24 cellular contexts compared by ENCODE assay signal in the genomic region with DNA sequence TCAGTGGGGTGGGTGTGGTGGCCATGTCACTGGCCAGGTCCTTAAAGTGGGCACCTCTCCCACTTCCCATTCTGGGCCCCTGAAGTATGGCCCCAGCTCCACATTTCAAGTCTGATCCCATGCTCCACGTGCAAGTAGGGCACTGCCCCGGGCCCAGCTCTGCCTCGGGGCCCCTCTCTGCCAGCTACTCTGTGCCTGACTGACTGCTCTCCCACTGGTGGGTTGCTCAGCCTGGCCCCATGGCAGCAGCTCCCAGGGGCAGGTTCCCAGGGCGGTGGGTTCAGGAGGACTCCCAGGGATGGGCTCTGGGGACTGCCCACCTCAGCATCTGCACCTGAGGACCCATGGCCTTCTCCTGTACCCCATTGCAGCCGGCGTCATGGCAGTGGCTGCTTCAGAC.
DNase-seq lines count a peak whose midpoint lies in the region; ATAC-seq, FAIRE-seq and TF ChIP-seq lines count a peak whose summit lies in the region.
"Had no signal": no experiment of that assay in that cellular context is flagged by ENCODE, and none has a peak within 500 bp of the region (broad histone marks: within the 10 kb centered on the region; RNA-seq: fewer than 3 reads in every experiment).

No MANE protein-coding gene starts in this region.

- WGBS in H1 (ENCODE audit: extremely low coverage in 1 of 2, insufficient coverage in 1 of 2, insufficient read length in 1 of 2, insufficient replicate concordance in 2 of 2, low coverage in 1 of 2, low lambda C conversion rate in 2 of 2, missing lambda C conversion rate in 1 of 2), 2 experiments: 90% methylated on average over 6 of the region's 6 CpGs; no CpG with 5 or more reads in 1 of the 2 experiments

- peaks cover 0 to 2% (median 0%) of the 10 kb centered on the region in 11 donors for H3K9me3 Mint-ChIP-seq in naive thymus-derived CD4-positive, alpha-beta T cell
- H3K9me3 Mint-ChIP-seq: CD8-positive, alpha-beta memory T cell had no signal

- H3K18ac ChIP-seq in H1 (ENCODE audit: extremely low read depth, low read length): no peak overlapping the region

- H3K36me3 Mint-ChIP-seq in naive thymus-derived CD4-positive, alpha-beta T cell: no peaks in the 10 kb centered on the region
- H3K36me3 Mint-ChIP-seq: CD4-positive, alpha-beta memory T cell; CD4-positive, CD25-positive, alpha-beta regulatory T cell; CD8-positive, alpha-beta memory T cell had no signal

- H3K4me1 ChIP-seq in H1 (replicated peaks in 1 of 4; ENCODE audit: control insufficient read depth in 3 of 4, insufficient read depth in 4 of 4, low read length in 3 of 4) (peaks cover 0 to 5% (median 2%) of the 10 kb centered on the region in 4 experiments; a peak in 5 of 7 replicates), upper lobe of right lung (no peaks in the 10 kb centered on the region)
- H3K4me1 ChIP-seq in naive thymus-derived CD4-positive, alpha-beta T cell (ENCODE audit: control insufficient read depth in 2 of 2, insufficient read depth in 2 of 2, low read length in 2 of 2): no peaks in the 10 kb centered on the region
- H3K4me1 ChIP-seq: A549 had no signal

- no peaks in the 10 kb centered on the region for H3K79me1 ChIP-seq in H1 (ENCODE audit: low read depth, low read length)

- H3K27me3 Mint-ChIP-seq in naive thymus-derived CD4-positive, alpha-beta T cell: peaks cover 0 to 11% (median 7%) of the 10 kb centered on the region in 5 donors
- H3K27me3 Mint-ChIP-seq: CD4-positive, CD25-positive, alpha-beta regulatory T cell had no signal

- no peak for FAIRE-seq in H1 (lab: Jason Lieb, UNC)
- FAIRE-seq: A549, GM12878, GM12892, GM18507 had no signal

- H2AFZ ChIP-seq in H1 (ENCODE audit: low read length): no peak overlapping the region

- H3K36me3 ChIP-seq in H1 (ENCODE audit: control insufficient read depth in 2 of 4, insufficient read depth in 4 of 4, low read length in 3 of 4) (no peaks in the 10 kb centered on the region), upper lobe of right lung (no peaks in the 10 kb centered on the region)
- H3K36me3 ChIP-seq in naive thymus-derived CD4-positive, alpha-beta T cell (ENCODE audit: control insufficient read depth in 2 of 3, insufficient read depth in 3 of 3, low read length in 3 of 3): no peaks in the 10 kb centered on the region
- H3K36me3 ChIP-seq: BLaER1 treated with 17β-estradiol and CSF1 and Interleukin-3, amounts not matched to agents 10 nM and 100 nM had no signal

- H2BK120ac ChIP-seq in H1 (replicated peaks; ENCODE audit: low read depth, low read length): no peak overlapping the region

- H2AK5ac ChIP-seq in H1 (ENCODE audit: low read depth, low read length): no peak overlapping the region

- no peak overlapping the region for H3K4ac ChIP-seq in H1 (replicated peaks; ENCODE audit: insufficient read length, low read depth, low read length)

- H3K56ac ChIP-seq in H1 (replicated peaks; ENCODE audit: insufficient read length, low read depth, low read length): no peak overlapping the region

- TF ChIP-seq CTCF in H1 (IDR thresholded peaks at IDR 0.05; ENCODE audit: control extremely low read depth in 1 of 3, insufficient read depth in 1 of 3, low read depth in 1 of 3, low read length in 3 of 3) (no peak), upper lobe of right lung (IDR thresholded peaks at IDR 0.05) (no peak)

- H3K4me3 ChIP-seq in H1 (ENCODE audit: extremely low read depth in 1 of 4, insufficient read depth in 2 of 4, low read depth in 3 of 4, low read length in 4 of 4) (no peak overlapping the region), upper lobe of right lung (no peak overlapping the region)
- no peak overlapping the region for H3K4me3 ChIP-seq in naive thymus-derived CD4-positive, alpha-beta T cell (ENCODE audit: low read length)
- H3K4me3 ChIP-seq: A549; BLaER1 treated with 17β-estradiol and CSF1 and Interleukin-3, amounts not matched to agents 10 nM and 100 nM; GM12878 had no signal

- H3K23me2 ChIP-seq in H1 (ENCODE audit: low read depth, low read length): no peaks in the 10 kb centered on the region

- H4K5ac ChIP-seq in H1 (ENCODE audit: insufficient read length, low read depth, low read length): no peak overlapping the region

- H3K9me3 ChIP-seq in H1 (ENCODE audit: insufficient read depth in 2 of 2, low read depth in 1 of 2, low read length in 1 of 2) (peaks cover 6 to 8% of the 10 kb centered on the region in 2 experiments; a peak in 1 of 4 replicates), upper lobe of right lung (no peaks in the 10 kb centered on the region)
- no peaks in the 10 kb centered on the region for H3K9me3 ChIP-seq in naive thymus-derived CD4-positive, alpha-beta T cell (ENCODE audit: control insufficient read depth in 2 of 3, low read length in 3 of 3)
- H3K9me3 ChIP-seq: A549 had no signal

- intact Hi-C loops in naive thymus-derived CD4-positive, alpha-beta T cell (cut with micrococcal nuclease): no loop called here
- intact Hi-C loops in upper lobe of right lung (cut with DNase I): no loop called here

- no peaks in the 10 kb centered on the region for H4K20me1 ChIP-seq in H1 (replicated peaks in 1 of 2; ENCODE audit: control insufficient read depth in 1 of 2, insufficient read depth in 2 of 2, low read length in 2 of 2)
- H4K20me1 ChIP-seq: BLaER1 treated with 17β-estradiol and CSF1 and Interleukin-3, amounts not matched to agents 10 nM and 100 nM had no signal

- POLR2A ChIA-PET in H1 (lab: Charles Lee; ENCODE audit: partially characterized antibody): no interaction called here
- POLR2A ChIA-PET in naive thymus-derived CD4-positive, alpha-beta T cell (lab: Charles Lee): no interaction called here

- H3K27me3 ChIP-seq in H1 (replicated peaks in 1 of 4; ENCODE audit: control insufficient read depth in 3 of 4, extremely low read depth in 1 of 4, insufficient read depth in 3 of 4, low read length in 3 of 4): no peaks in the 10 kb centered on the region
- H3K27me3 ChIP-seq in naive thymus-derived CD4-positive, alpha-beta T cell (ENCODE audit: control insufficient read depth in 2 of 2, insufficient read depth in 2 of 2, low read length in 2 of 2): no peaks in the 10 kb centered on the region
- no peaks in the 10 kb centered on the region for H3K27me3 ChIP-seq in upper lobe of right lung
- H3K27me3 ChIP-seq: BLaER1 treated with 17β-estradiol and CSF1 and Interleukin-3, amounts not matched to agents 10 nM and 100 nM had no signal

- peak; percentile 14 for ATAC-seq in naive thymus-derived CD4-positive, alpha-beta T cell
- ATAC-seq in upper lobe of right lung (peak; percentile 23), GM21723 (IDR thresholded peaks at IDR 0.05; ENCODE audit: unreplicated experiment) (no peak)
- ATAC-seq in activated CD4-positive, CD25-positive, alpha-beta regulatory T cell treated with anti-CD3 and anti-CD28 coated beads, Interleukin-2, amount 50 U/mL, for 24 hours: no peak
- ATAC-seq: A549, GM12878 had no signal

- no peak overlapping the region for H2BK15ac ChIP-seq in H1 (ENCODE audit: low read length)

- H3K9ac ChIP-seq in H1 (replicated peaks in 1 of 4; ENCODE audit: extremely low read depth in 1 of 4, low read depth in 3 of 4, low read length in 3 of 4): no peak overlapping the region
- H3K9ac ChIP-seq: BLaER1 treated with 17β-estradiol and CSF1 and Interleukin-3, amounts not matched to agents 10 nM and 100 nM had no signal

- H4K91ac ChIP-seq in H1 (replicated peaks; ENCODE audit: insufficient read length, low read length): no peak overlapping the region

- H3K27ac ChIP-seq in H1 (ENCODE audit: low read depth, low read length) (no peak overlapping the region), upper lobe of right lung (no peak overlapping the region)
- no peak overlapping the region for H3K27ac ChIP-seq in naive thymus-derived CD4-positive, alpha-beta T cell (ENCODE audit: low read depth, low read length)
- H3K27ac ChIP-seq: 22Rv1; A549; BLaER1 treated with 17β-estradiol and CSF1 and Interleukin-3, amounts not matched to agents 10 nM and 100 nM; C4-2B had no signal

- peak overlapping the region; percentile 57; the same call in 1 of the 2 replicates for H4K8ac ChIP-seq in H1 (ENCODE audit: extremely low read depth, insufficient read depth, low read length)

- CTCF ChIA-PET in H1 (lab: Charles Lee; ENCODE audit: partially characterized antibody): interaction anchor here (1.1 to 2.0 kb wide), 2 partner anchors 154 to 1797 kb away, joined by 3 to 4 read pairs; no protein-coding TSS in a partner anchor
- CTCF ChIA-PET in naive thymus-derived CD4-positive, alpha-beta T cell (lab: Charles Lee): no interaction called here

- no peak overlapping the region for H3K4me3 Mint-ChIP-seq in naive thymus-derived CD4-positive, alpha-beta T cell
- H3K4me3 Mint-ChIP-seq: B cell; CD4-positive, alpha-beta memory T cell; CD4-positive, CD25-positive, alpha-beta regulatory T cell; CD8-positive, alpha-beta memory T cell had no signal

- no peak for TF ChIP-seq POLR2A in H1 (IDR thresholded peaks at IDR 0.05; ENCODE audit: control extremely low read depth in 1 of 2, low read depth in 2 of 2, low read length in 2 of 2)

- no peak overlapping the region for H2BK5ac ChIP-seq in H1 (ENCODE audit: low read depth, low read length)

- no peak overlapping the region for H3K27ac Mint-ChIP-seq in naive thymus-derived CD4-positive, alpha-beta T cell
- H3K27ac Mint-ChIP-seq: B cell; CD4-positive, CD25-positive, alpha-beta regulatory T cell had no signal

- H3K79me2 ChIP-seq in H1 (ENCODE audit: control insufficient read depth in 1 of 2, insufficient read depth in 2 of 2, low read length in 2 of 2): no peaks in the 10 kb centered on the region

- DNase-seq in H1 (ENCODE audit: low read depth in 1 of 2, low spot score in 2 of 2) (no peak), upper lobe of right lung (no peak)
- DNase-seq in naive thymus-derived CD4-positive, alpha-beta T cell: no peak
- DNase-seq: AML-193; CD4-positive, alpha-beta memory T cell; CD4-positive, CD25-positive, alpha-beta regulatory T cell; CD8-positive, alpha-beta memory T cell; COR-L47; DMS 273 treated with DMSO at 0.1 percent for 48 hours; DMS153; DMS53; DMS79; DND-41; GDM1 had no signal

- H2BK20ac ChIP-seq in H1 (ENCODE audit: low read length): no peak overlapping the region

- no peak for TF ChIP-seq RAD21 in H1 (IDR thresholded peaks at IDR 0.05 in 1 of 2, conservative IDR thresholded peaks at IDR 0.05 in 1 of 2; ENCODE audit: low read depth in 2 of 2, low read length in 2 of 2)

- no peak overlapping the region for H3K4me2 ChIP-seq in H1 (ENCODE audit: insufficient read depth in 1 of 2, low read depth in 2 of 2, low read length in 2 of 2)
- H3K4me2 ChIP-seq: A549; BLaER1 treated with 17β-estradiol and CSF1 and Interleukin-3, amounts not matched to agents 10 nM and 100 nM had no signal

- H3K23ac ChIP-seq in H1 (ENCODE audit: insufficient read length): no peak overlapping the region

- H2BK12ac ChIP-seq in H1 (ENCODE audit: low read depth, low read length): no peak overlapping the region

- H3K14ac ChIP-seq in H1 (ENCODE audit: insufficient read length): no peak overlapping the region

- H3K4me1 Mint-ChIP-seq in naive thymus-derived CD4-positive, alpha-beta T cell: peaks cover 0 to 3% (median 0%) of the 10 kb centered on the region in 7 donors

- TF ChIP-seq EP300 in H1 (IDR thresholded peaks at IDR 0.05; ENCODE audit: borderline replicate concordance in 1 of 2, low read depth in 2 of 2, low read length in 2 of 2): no peak

TF ChIP-seq in H1, 55 proteins besides CTCF, POLR2A, EP300 and RAD21 (continues in another document):
- TF ChIP-seq JUND (IDR thresholded peaks at IDR 0.05; ENCODE audit: low read length) (no peak), NANOG (IDR thresholded peaks at IDR 0.05; ENCODE audit: insufficient read depth, low read depth, low read length, poor library complexity, severe bottlenecking) (no peak), CREB1 (IDR thresholded peaks at IDR 0.05) (no peak)

Comparison
In these comparisons a context has a peak if more than half of its experiments do, and no peak if none do; other contexts are left out.
1. ATAC-seq: peak in naive thymus-derived CD4-positive, alpha-beta T cell (single experiment) and upper lobe of right lung (single experiment); none in activated CD4-positive, CD25-positive, alpha-beta regulatory T cell treated with anti-CD3 and anti-CD28 coated beads, Interleukin-2, amount 50 U/mL, for 24 hours (0 of 2) and GM21723 (single experiment).